Comparison of ENCODE assay signal across 8 cellular contexts in genomic region chr19:18428837-18429674, GRCh38. TPM values are rescaled to one million over a fixed set of nuclear protein-coding genes. Genes with fewer than 3 reads are reported as not detected.
DNase-seq lines count a peak whose midpoint lies in the region; ATAC-seq and TF ChIP-seq lines count a peak whose summit lies in the region.

No MANE protein-coding gene starts in this region.

- H3K27ac ChIP-seq in IMR-90 (ENCODE audit: insufficient read depth, low read length) (no peak overlapping the region; the same call in 1 of the 2 replicates), sigmoid colon (peak overlapping the region; percentile 66 to 84 (median 76))

- H3K4me3 Mint-ChIP-seq in T-cell = peak overlapping the region; percentile 34 to 65 (median 64)

- CTCF ChIA-PET in IMR-90 (lab: Yijun Ruan, JAX) (no interaction called here), T-cell (lab: Charles Lee) (interaction anchor here in 1 of 2 donors (0.6 to 0.7 kb wide), 2 partner anchors 9 to 20 kb away, joined by 3 to 4 read pairs; no protein-coding TSS in a partner anchor)

- H3K56ac ChIP-seq in IMR-90 (ENCODE audit: extremely low read depth, insufficient read depth, low read length) = no peak overlapping the region

- H3K27me3 Mint-ChIP-seq in T-cell = no peaks in the 10 kb centered on the region

- no peaks in the 10 kb centered on the region for H3K9me3 ChIP-seq in BE2C
- H3K9me3 ChIP-seq in IMR-90 (ENCODE audit: control insufficient read depth, insufficient read depth, low read length) = no peaks in the 10 kb centered on the region
- H3K9me3 ChIP-seq in sigmoid colon = no peaks in the 10 kb centered on the region

- H3K27me3 ChIP-seq in BE2C (no peaks in the 10 kb centered on the region), IMR-90 (ENCODE audit: control insufficient read depth, insufficient read depth, low read length) (no peaks in the 10 kb centered on the region), sigmoid colon (peaks cover 0 to 19% (median 0%) of the 10 kb centered on the region in 3 donors)

- dilution Hi-C loops in IMR-90 (cut with HindIII; ENCODE audit: low sequenced_read_pairs, unreplicated experiment) = no loop called here

- H2BK120ac ChIP-seq in IMR-90 (ENCODE audit: low read depth, low read length) = no peak overlapping the region

- H3K18ac ChIP-seq in IMR-90 (ENCODE audit: low read depth, low read length) = no peak overlapping the region

- WGBS in IMR-90 (ENCODE audit: extremely low coverage in 2 of 2, insufficient read length in 1 of 2), 2 experiments = 3% methylated on average over 27 of the region's 76 CpGs; no CpG with 5 or more reads in 1 of the 2 experiments
- 4 to 12% methylated on average over 76 of the region's 76 CpGs for WGBS in sigmoid colon, 2 donors

- no peak for TF ChIP-seq POLR2A in IMR-90 (IDR thresholded peaks at IDR 0.05; ENCODE audit: low read depth, low read length)
- no peak for TF ChIP-seq POLR2A in sigmoid colon (IDR thresholded peaks at IDR 0.05)

- H2AK9ac ChIP-seq in IMR-90 (replicated peaks; ENCODE audit: low read depth, low read length, poor library complexity) = peak overlapping the region; percentile 29

- no peaks in the 10 kb centered on the region for H3K9me3 Mint-ChIP-seq in T-cell

- no peak overlapping the region for H2BK20ac ChIP-seq in IMR-90 (ENCODE audit: low read depth, low read length)

- peak overlapping the region; percentile 19 to 64 for H3K27ac Mint-ChIP-seq in T-cell

- intact Hi-C loops in IMR-90 (cut with micrococcal nuclease) = no loop called here
- intact Hi-C loops in sigmoid colon (cut with DNase I) = no loop called here

- H3K9me1 ChIP-seq in IMR-90 (ENCODE audit: insufficient read depth, low read length) = peaks cover 15% of the 10 kb centered on the region

- peak overlapping the region; percentile 86 for H2AFZ ChIP-seq in IMR-90 (replicated peaks; ENCODE audit: low read length, poor library complexity)

- H3K79me1 ChIP-seq in IMR-90 (ENCODE audit: low read depth in 1 of 2, low read length in 2 of 2) = peaks cover 9 to 62% of the 10 kb centered on the region in 2 experiments; a peak in 3 of 4 replicates

- H3K4me3 ChIP-seq in BE2C (ENCODE audit: low read depth, low read length) (peak overlapping the region; percentile 60), IMR-90 (ENCODE audit: insufficient read depth, low read depth, low read length) (peak overlapping the region; percentile 23), sigmoid colon (peak overlapping the region; percentile 30 to 56 (median 49))

- TF ChIP-seq EP300 in sigmoid colon (IDR thresholded peaks at IDR 0.05) = no peak

- H3K4me2 ChIP-seq in IMR-90 (ENCODE audit: low read depth, low read length) = peak overlapping the region; percentile 31; the same call in 1 of the 2 replicates

- H2AK5ac ChIP-seq in IMR-90 (ENCODE audit: low read depth, low read length) = no peak overlapping the region

- peak overlapping the region; percentile 11 for H2BK5ac ChIP-seq in IMR-90 (ENCODE audit: low read depth, low read length, poor library complexity, severe bottlenecking)

- no TSS peak for BruUV-seq in IMR-90 (replicated peaks; lab: Mats Ljungman, UMichigan)

- H3K4me1 ChIP-seq in BE2C = peaks cover 37% of the 10 kb centered on the region
- peaks cover 19% of the 10 kb centered on the region for H3K4me1 ChIP-seq in IMR-90 (ENCODE audit: control insufficient read depth, insufficient read depth, low read length)
- H3K4me1 ChIP-seq in sigmoid colon = peaks cover 4 to 70% (median 53%) of the 10 kb centered on the region in 4 donors

- H3K36me3 ChIP-seq in BE2C (peaks cover 18% of the 10 kb centered on the region), IMR-90 (ENCODE audit: control insufficient read depth, insufficient read depth, low read length) (no peaks in the 10 kb centered on the region; the same call in 1 of the 2 replicates), sigmoid colon (no peaks in the 10 kb centered on the region)

- peak overlapping the region in 1 of 2 experiments; percentile 34; a peak in 1 of 4 replicates for H4K8ac ChIP-seq in IMR-90 (ENCODE audit: low read depth in 2 of 2, low read length in 2 of 2)

- TF ChIP-seq RAD21 in IMR-90 (IDR thresholded peaks at IDR 0.05; ENCODE audit: low read length) = no peak

- TF ChIP-seq CTCF in BE2C (IDR thresholded peaks at IDR 0.05; ENCODE audit: low read depth, low read length) = no peak
- no peak for TF ChIP-seq CTCF in IMR-90 (conservative IDR thresholded peaks at IDR 0.05; ENCODE audit: low read depth, low read length)
- TF ChIP-seq CTCF in sigmoid colon (IDR thresholded peaks at IDR 0.05) = no peak

- H4K5ac ChIP-seq in IMR-90 (ENCODE audit: low read depth, low read length) = no peak overlapping the region

- no peak overlapping the region for H4K91ac ChIP-seq in IMR-90 (ENCODE audit: insufficient read depth, low read depth, low read length)

- 0 out of 2 replicates have a peak overlapping the region, but pooled peaks have one; percentile 18 for H3K4ac ChIP-seq in IMR-90 (ENCODE audit: low read depth, low read length)

- H4K20me1 ChIP-seq in IMR-90 (ENCODE audit: insufficient read depth, low read length) = peaks cover 42% of the 10 kb centered on the region

- no peak overlapping the region for H3K9ac ChIP-seq in IMR-90 (ENCODE audit: low read depth, low read length)

- ATAC-seq in GM19455 (IDR thresholded peaks at IDR 0.05; ENCODE audit: unreplicated experiment) (peak; percentile 45), IMR-90 (ENCODE audit: low read depth) (peak; percentile 73), T-cell (replicated peaks in 1 of 4) (peak; percentile 79 to 83 (median 81)), GM19324 (IDR thresholded peaks at IDR 0.05; ENCODE audit: low FRiP score, unreplicated experiment) (no peak)

- peaks cover 16 to 44% (median 25%) of the 10 kb centered on the region in 3 donors for H3K4me1 Mint-ChIP-seq in T-cell

- POLR2A ChIA-PET in IMR-90 (lab: Charles Lee; ENCODE audit: unreplicated experiment) (no interaction called here), T-cell (lab: Charles Lee) (interaction anchor here in 1 of 2 donors (0.7 to 0.8 kb wide), 2 partner anchors 9 to 12 kb away, joined by 4 to 18 read pairs; no protein-coding TSS in a partner anchor)

- H2BK15ac ChIP-seq in IMR-90 (ENCODE audit: low read depth, low read length) = no peak overlapping the region

- no peak overlapping the region for H3K23ac ChIP-seq in IMR-90 (ENCODE audit: low read depth, low read length)

- in situ Hi-C loops in IMR-90 (cut with MboI; ENCODE audit: low sequenced_read_pairs) = no loop called here

- no peak overlapping the region for H3K14ac ChIP-seq in IMR-90 (replicated peaks; ENCODE audit: low read depth, low read length)

- DNase-seq in BE2C = peak; percentile 94
- DNase-seq in IMR-90 = peak; percentile 72
- peak; percentile 65 to 90 (median 84) for DNase-seq in T-cell
- peak in 43 of 56 donors; percentile 13 to 85 (median 61) for DNase-seq in amygdala (lab: John Stamatoyannopoulos, UW)
- peak; percentile 94 for DNase-seq in hepatic stellate cell (ENCODE audit: low spot score)
- DNase-seq in sigmoid colon = peak; percentile 87

- no peaks in the 10 kb centered on the region for H3K36me3 Mint-ChIP-seq in T-cell

TF ChIP-seq in IMR-90, 13 proteins besides CTCF, POLR2A, EP300 and RAD21 (continues in another document):
- TF ChIP-seq ELK1 (IDR thresholded peaks at IDR 0.05; ENCODE audit: borderline replicate concordance, low read depth, low read length) = no peak
- no peak for TF ChIP-seq FOS (IDR thresholded peaks at IDR 0.05; ENCODE audit: low read depth, low read length)

RNA-seq across cellular contexts. Expression of gene ISYNA1, which starts 8.9 kb away (rescaled TPM):
- polyA plus RNA-seq in BE2C (2012; ENCODE audit: insufficient read depth, insufficient read length, low read depth) = 156 TPM
- total RNA-seq in IMR-90 (2012; rRNA removed) = 3.4 and 3.9 TPM in 2 replicates
- 24.7 and 29.4 TPM in 2 replicates for polyA plus RNA-seq in IMR-90 (2012; rRNA removed)
- polyA plus RNA-seq in IMR-90 (2012; cell fraction: cytosol; rRNA removed) = 12.2 and 29.5 TPM in 2 replicates
- polyA plus RNA-seq in IMR-90 (2012; cell fraction: nucleus; rRNA removed; ENCODE audit: low replicate concordance) = 118 and 248 TPM in 2 replicates
- 10 to 100 TPM; 38.3 to 59.8 (median 55.0) TPM for total RNA-seq in T-cell
- total RNA-seq in sigmoid colon = 10 to 100 TPM in 3 of 4 donors, 1 to 10 TPM in 1; 9.1 to 12.8 (median 11.5) TPM
- 10 to 100 TPM in 1 of 3 donors, 1 to 10 TPM in 2; 3.7 to 18.7 (median 4.2) TPM for polyA plus RNA-seq in sigmoid colon

RNA-seq across cellular contexts. Expression of gene SSBP4, which starts 9.9 kb away (rescaled TPM):
- polyA plus RNA-seq in BE2C (2012; ENCODE audit: insufficient read depth, insufficient read length, low read depth) = 467 TPM
- total RNA-seq in IMR-90 (2012; rRNA removed) = 13.3 and 14.9 TPM in 2 replicates
- polyA plus RNA-seq in IMR-90 (2012; rRNA removed) = 39.7 and 48.1 TPM in 2 replicates
- 36.0 and 75.3 TPM in 2 replicates for polyA plus RNA-seq in IMR-90 (2012; cell fraction: cytosol; rRNA removed)
- polyA plus RNA-seq in IMR-90 (2012; cell fraction: nucleus; rRNA removed; ENCODE audit: low replicate concordance) = 110 and 323 TPM in 2 replicates
- 100 to 1,000 TPM in 4 of 5 donors, 10 to 100 TPM in 1; 71.3 to 127 (median 102) TPM for total RNA-seq in T-cell
- total RNA-seq in sigmoid colon = 10 to 100 TPM; 52.4 to 71.4 (median 58.0) TPM
- 10 to 100 TPM; 13.9 to 51.4 (median 32.4) TPM for polyA plus RNA-seq in sigmoid colon

RNA-seq across cellular contexts. Expression of gene LRRC25, which starts 31.6 kb away (rescaled TPM):
- polyA plus RNA-seq in BE2C (2012; ENCODE audit: insufficient read depth, insufficient read length, low read depth) = not detected
- total RNA-seq in IMR-90 (2012; rRNA removed) = not detected in 2 replicates
- polyA plus RNA-seq in IMR-90 (2012; rRNA removed) = 0.03 TPM in 1 of 2 replicates, not detected in the other
- polyA plus RNA-seq in IMR-90 (2012; cell fraction: cytosol; rRNA removed) = 0.08 and 0.09 TPM in 2 replicates
- polyA plus RNA-seq in IMR-90 (2012; cell fraction: nucleus; rRNA removed; ENCODE audit: low replicate concordance) = 0.08 TPM in 1 of 2 replicates, not detected in the other
- total RNA-seq in T-cell = under 1 TPM in 3 of 5 donors, not detected in 2; 0.16 to 0.33 (median 0.30) TPM
- 10 to 100 TPM in 1 of 4 donors, 1 to 10 TPM in 3; 2.2 to 13.3 (median 9.0) TPM for total RNA-seq in sigmoid colon
- polyA plus RNA-seq in sigmoid colon = 10 to 100 TPM in 1 of 3 donors, 1 to 10 TPM in 2; 4.2 to 10.9 (median 6.0) TPM

RNA-seq across cellular contexts. Expression of gene GDF15, which starts 43.1 kb away (rescaled TPM):
- 492 TPM for polyA plus RNA-seq in BE2C (2012; ENCODE audit: insufficient read depth, insufficient read length, low read depth)
- 5.6 and 10.3 TPM in 2 replicates for total RNA-seq in IMR-90 (2012; rRNA removed)
- 43.5 and 49.8 TPM in 2 replicates for polyA plus RNA-seq in IMR-90 (2012; rRNA removed)
- 84.3 and 176 TPM in 2 replicates for polyA plus RNA-seq in IMR-90 (2012; cell fraction: cytosol; rRNA removed)
- 56.9 and 109 TPM in 2 replicates for polyA plus RNA-seq in IMR-90 (2012; cell fraction: nucleus; rRNA removed; ENCODE audit: low replicate concordance)
- total RNA-seq in T-cell = 1 to 10 TPM in 3 of 5 donors, not detected in 2; 1.5 to 1.7 (median 1.5) TPM
- 1 to 10 TPM; 1.1 to 7.9 (median 3.9) TPM for total RNA-seq in sigmoid colon
- polyA plus RNA-seq in sigmoid colon = 10 to 100 TPM in 2 of 3 donors, 1 to 10 TPM in 1; 7.2 to 79.7 (median 24.5) TPM
